In the genomic region with DNA sequence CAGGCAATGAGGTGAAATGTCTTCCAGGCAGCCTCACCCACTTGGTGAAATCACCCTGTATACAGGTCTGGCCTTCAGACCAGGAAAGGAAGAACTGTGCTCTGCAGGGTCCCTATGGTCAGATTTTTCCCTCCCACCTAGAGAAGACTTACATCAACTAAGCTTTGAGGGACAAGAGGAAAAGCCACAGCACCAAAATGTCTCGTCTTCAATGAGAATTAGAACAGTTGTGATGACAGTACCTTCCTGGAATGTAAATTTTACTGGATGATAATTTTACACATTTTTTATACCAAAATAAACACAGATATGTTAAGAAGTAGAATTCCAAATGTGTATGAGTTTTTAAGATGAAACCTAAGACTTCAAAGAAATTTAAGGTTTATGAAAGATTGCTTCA, we compare ENCODE assay signal across 30 cellular contexts.
"Had no signal": no experiment of that assay in that cellular context is flagged by ENCODE, and none has a peak within 500 bp of the region (broad histone marks: within the 10 kb centered on the region; RNA-seq: fewer than 3 reads in every experiment).

No MANE protein-coding gene starts in this region.

- H3K36me3 Mint-ChIP-seq: activated naive CD8-positive, alpha-beta T cell treated with anti-CD3 and anti-CD28 coated beads for 36 hours had no signal

- H3K27me3 ChIP-seq: breast epithelium, esophagus muscularis mucosa, neutrophil, ovary, spleen, tibial nerve had no signal

- FAIRE-seq: frontal cortex, islet of Langerhans, TTC549 had no signal

- DNase-seq: activated CD4-positive, alpha-beta T cell treated with anti-CD3 and anti-CD28 coated beads for 48 hours; activated CD4-positive, alpha-beta T cell treated with anti-CD3 and anti-CD28 coated beads, Interleukin-2, amount 50 U/mL, for 48 hours; activated CD8-positive, alpha-beta memory T cell treated with anti-CD3 and anti-CD28 coated beads for 24 hours; activated effector memory CD4-positive, alpha-beta T cell treated with anti-CD3 and anti-CD28 coated beads, Interleukin-2, amount 50 U/mL, for 16 hours; activated naive CD4-positive, alpha-beta T cell treated with anti-CD3 and anti-CD28 coated beads for 36 hours; activated naive CD8-positive, alpha-beta T cell treated with anti-CD3 and anti-CD28 coated beads for 36 hours; amniotic stem cell; central memory CD4-positive, alpha-beta T cell; dermis blood vessel endothelial cell; effector CD4-positive, alpha-beta T cell; left lung; mucosa of descending colon; nephron progenitor cell; ovary; psoas muscle; spleen; stimulated activated naive CD4-positive, alpha-beta T cell; T-helper 9 cell; WERI-Rb-1 had no signal

- H3K27ac ChIP-seq: breast epithelium, esophagus muscularis mucosa, left lung, neutrophil, ovary, psoas muscle, spleen, tibial nerve, WERI-Rb-1 had no signal

- ATAC-seq: activated CD4-positive, CD25-positive, alpha-beta regulatory T cell treated with anti-CD3 and anti-CD28 coated beads, Interleukin-2, amount 50 U/mL, for 24 hours; left lung; mucosa of descending colon; psoas muscle had no signal

- H3K36me3 ChIP-seq: breast epithelium, esophagus muscularis mucosa, left lung, neutrophil, ovary, spleen, tibial nerve, WERI-Rb-1 had no signal

- H3K9me3 ChIP-seq: breast epithelium, esophagus muscularis mucosa, left lung, mucosa of descending colon, neutrophil, ovary, psoas muscle, spleen, tibial nerve had no signal

- H3K9me3 Mint-ChIP-seq: activated naive CD4-positive, alpha-beta T cell treated with anti-CD3 and anti-CD28 coated beads for 36 hours; activated naive CD8-positive, alpha-beta T cell treated with anti-CD3 and anti-CD28 coated beads for 36 hours; activated T-helper 1 cell treated with anti-CD3 and anti-CD28 coated beads, Interleukin-12 subunit alpha, Interleukin-12 subunit beta, Interleukin-2, Interleukin-4 antibody, amounts not matched to agents 30 ng/mL and 10 ng/mL and 1 ng/mL, durations not matched to agents 14 hours and 24 hours and 36 hours; nephron progenitor cell; T-helper 1 cell treated with Interleukin-12 subunit alpha and Interleukin-12 subunit beta and Interleukin-4 antibody, amounts not matched to agents 30 μg/mL and 1 μg/mL, for 36 hours had no signal

- H3K4me1 ChIP-seq: breast epithelium, left lung, spleen had no signal

- H3K27ac Mint-ChIP-seq: activated naive CD4-positive, alpha-beta T cell treated with anti-CD3 and anti-CD28 coated beads for 36 hours; activated naive CD8-positive, alpha-beta T cell treated with anti-CD3 and anti-CD28 coated beads for 36 hours; activated T-helper 1 cell treated with anti-CD3 and anti-CD28 coated beads, Interleukin-12 subunit alpha, Interleukin-12 subunit beta, Interleukin-2, Interleukin-4 antibody, amounts not matched to agents 30 ng/mL and 10 ng/mL and 1 ng/mL, durations not matched to agents 14 hours and 24 hours and 36 hours; nephron progenitor cell; T-helper 1 cell treated with Interleukin-12 subunit alpha and Interleukin-12 subunit beta and Interleukin-4 antibody, amounts not matched to agents 30 μg/mL and 1 μg/mL, for 36 hours had no signal

- H3K4me3 Mint-ChIP-seq: activated naive CD4-positive, alpha-beta T cell treated with anti-CD3 and anti-CD28 coated beads for 36 hours; activated naive CD8-positive, alpha-beta T cell treated with anti-CD3 and anti-CD28 coated beads for 36 hours; activated T-helper 1 cell treated with anti-CD3 and anti-CD28 coated beads, Interleukin-12 subunit alpha, Interleukin-12 subunit beta, Interleukin-2, Interleukin-4 antibody, amounts not matched to agents 30 ng/mL and 10 ng/mL and 1 ng/mL, durations not matched to agents 14 hours and 24 hours and 36 hours; nephron progenitor cell; T-helper 1 cell treated with Interleukin-12 subunit alpha and Interleukin-12 subunit beta and Interleukin-4 antibody, amounts not matched to agents 30 μg/mL and 1 μg/mL, for 36 hours had no signal

- H3K4me3 ChIP-seq: breast epithelium, esophagus muscularis mucosa, left lung, lung, mucosa of descending colon, ovary, psoas muscle, spleen, tibial nerve had no signal

- H3K4me1 Mint-ChIP-seq: activated naive CD8-positive, alpha-beta T cell treated with anti-CD3 and anti-CD28 coated beads for 36 hours had no signal
